8 cellular contexts compared by ENCODE assay signal in the genomic region with DNA sequence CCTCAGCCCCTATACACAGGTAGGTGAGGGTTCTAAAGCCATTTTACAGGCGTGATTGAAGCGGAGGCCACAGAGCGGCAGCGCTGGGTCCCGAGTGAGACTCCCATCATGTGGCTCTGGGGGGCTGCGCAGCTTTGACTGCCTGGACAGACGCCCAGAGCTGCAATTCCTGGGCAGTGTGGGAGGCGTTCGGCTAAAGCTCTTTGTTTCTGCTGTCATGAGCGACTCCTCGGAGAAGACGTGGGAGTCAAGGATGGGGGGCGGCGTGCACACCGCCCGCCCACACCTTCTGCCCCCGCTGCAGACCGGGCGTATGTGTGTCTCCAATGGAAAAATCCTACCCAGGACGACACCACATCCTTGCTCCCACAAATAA. TPM values are rescaled to one million over a fixed set of nuclear protein-coding genes. Genes with fewer than 3 reads are reported as not detected.
DNase-seq lines count a peak whose midpoint lies in the region; ATAC-seq and TF ChIP-seq lines count a peak whose summit lies in the region.

No MANE protein-coding gene starts in this region.

- no peak for TF ChIP-seq POLR2A in Peyer's patch (IDR thresholded peaks at IDR 0.05)

- H3K27me3 Mint-ChIP-seq in CD8-positive, alpha-beta T cell (ENCODE audit: low read depth): no peaks in the 10 kb centered on the region
- no peaks in the 10 kb centered on the region for H3K27me3 Mint-ChIP-seq in naive B cell

- peak overlapping the region; percentile 99 for H3K27ac ChIP-seq in CD8-positive, alpha-beta T cell (ENCODE audit: low read depth, low read length)
- peak overlapping the region; percentile 89 to 100 (median 94) for H3K27ac ChIP-seq in Peyer's patch

- peak overlapping the region; percentile 94 for H3K4me3 Mint-ChIP-seq in CD8-positive, alpha-beta T cell
- peak overlapping the region; percentile 84 to 99 (median 96) for H3K4me3 Mint-ChIP-seq in naive B cell

- intact Hi-C loops in CD8-positive, alpha-beta T cell (cut with DNase I, micrococcal nuclease): loop anchor here (2.0 to 5.0 kb wide), 4 partner anchors 36 to 1832 kb away; partner anchors contain the start of gene SPAST (in 1 of the 2)

- no peaks in the 10 kb centered on the region for H3K27me3 ChIP-seq in CD8-positive, alpha-beta T cell (ENCODE audit: insufficient read depth, low read length)
- H3K27me3 ChIP-seq in Peyer's patch (no peaks in the 10 kb centered on the region), endocrine pancreas (ENCODE audit: control insufficient read depth, insufficient read depth, low read length) (no peaks in the 10 kb centered on the region)

- H3K36me3 Mint-ChIP-seq in CD8-positive, alpha-beta T cell: peaks cover 24% of the 10 kb centered on the region
- H3K36me3 Mint-ChIP-seq in naive B cell: peaks cover 7 to 14% of the 10 kb centered on the region in 2 donors

- no peak for TF ChIP-seq CTCF in CD8-positive, alpha-beta T cell (IDR thresholded peaks at IDR 0.05)
- TF ChIP-seq CTCF in Peyer's patch (IDR thresholded peaks at IDR 0.05): no peak

- H3K9me3 ChIP-seq in CD8-positive, alpha-beta T cell (ENCODE audit: low read length): no peaks in the 10 kb centered on the region
- H3K9me3 ChIP-seq in Peyer's patch (no peaks in the 10 kb centered on the region), endocrine pancreas (ENCODE audit: control insufficient read depth, low read length) (no peaks in the 10 kb centered on the region)

- H3K9me3 Mint-ChIP-seq in CD8-positive, alpha-beta T cell: no peaks in the 10 kb centered on the region
- H3K9me3 Mint-ChIP-seq in naive B cell: no peaks in the 10 kb centered on the region

- CTCF ChIA-PET in CD8-positive, alpha-beta T cell (lab: Charles Lee): interaction anchor here (0.5 to 25.2 kb wide), 17 partner anchors 8 to 484 kb away, joined by 3 to 347 read pairs (median 7); no protein-coding TSS in a partner anchor

- peak in 4 of 7 experiments; percentile 40 to 68 (median 44) for DNase-seq in CD8-positive, alpha-beta T cell
- DNase-seq in Peyer's patch (peak in 1 of 3 donors; percentile 43), naive B cell (no peak), NCI-H1930 (lab: John Stamatoyannopoulos, UW) (no peak)
- DNase-seq in stimulated activated CD4-positive, alpha-beta T cell treated with anti-CD3 and anti-CD28 coated beads, Interleukin-2, amount 100 ng/mL, for 48 hours: no peak

- H3K4me1 ChIP-seq in CD8-positive, alpha-beta T cell (ENCODE audit: insufficient read depth, low read length): peaks cover 53% of the 10 kb centered on the region
- H3K4me1 ChIP-seq in Peyer's patch: peaks cover 0 to 14% (median 9%) of the 10 kb centered on the region in 4 donors
- no peaks in the 10 kb centered on the region for H3K4me1 ChIP-seq in endocrine pancreas (ENCODE audit: control insufficient read depth, insufficient read depth, low read length)

- peaks cover 65% of the 10 kb centered on the region for H3K4me1 Mint-ChIP-seq in CD8-positive, alpha-beta T cell (ENCODE audit: low read depth)
- peaks cover 47 to 56% (median 51%) of the 10 kb centered on the region in 3 donors for H3K4me1 Mint-ChIP-seq in naive B cell

- peaks cover 8% of the 10 kb centered on the region for H3K36me3 ChIP-seq in CD8-positive, alpha-beta T cell (ENCODE audit: insufficient read depth, low read length)
- H3K36me3 ChIP-seq in Peyer's patch (no peaks in the 10 kb centered on the region), endocrine pancreas (ENCODE audit: control insufficient read depth, insufficient read depth, low read length) (no peaks in the 10 kb centered on the region)

- H3K9ac ChIP-seq in endocrine pancreas (ENCODE audit: control insufficient read depth, insufficient read depth, low read length): peak overlapping the region; percentile 73

- H3K27ac Mint-ChIP-seq in CD8-positive, alpha-beta T cell: peak overlapping the region; percentile 95
- H3K27ac Mint-ChIP-seq in naive B cell: peak overlapping the region; percentile 93 to 97 (median 95)

- no peak for ATAC-seq in CD8-positive, alpha-beta T cell
- ATAC-seq in naive B cell (ENCODE audit: low read depth in 2 of 2) (no peak), GM19467 (IDR thresholded peaks at IDR 0.05; ENCODE audit: unreplicated experiment) (no peak), GM21447 (IDR thresholded peaks at IDR 0.05; ENCODE audit: unreplicated experiment) (no peak)

- peak overlapping the region; percentile 96 for H3K4me3 ChIP-seq in CD8-positive, alpha-beta T cell (ENCODE audit: low read depth, low read length)
- H3K4me3 ChIP-seq in Peyer's patch (peak overlapping the region; percentile 66 to 92 (median 73)), endocrine pancreas (ENCODE audit: control insufficient read depth, insufficient read depth, low read length) (peak overlapping the region; percentile 0)

- POLR2A ChIA-PET in CD8-positive, alpha-beta T cell (lab: Charles Lee): interaction anchor here (1.0 to 9.7 kb wide), 19 partner anchors 8 to 217 kb away, joined by 3 to 123 read pairs (median 19); partner anchors contain the start of genes LCLAT1 and YPEL5

RNA-seq across cellular contexts. Expression of gene LBH, which starts 0.9 kb away (rescaled TPM):
- total RNA-seq in CD8-positive, alpha-beta T cell: 100 to 1,000 TPM; 127 to 133 TPM
- total RNA-seq in Peyer's patch: 10 to 100 TPM; 10.9 to 44.6 (median 14.8) TPM
- polyA plus RNA-seq in naive B cell (ENCODE audit: low read depth in 6 of 6): 100 to 1,000 TPM; 191 to 297 (median 221) TPM

Comparison
In these comparisons a context has a peak if more than half of its experiments do, and no peak if none do; other contexts are left out.
1. DNase-seq: peak in CD8-positive, alpha-beta T cell (4 of 7); none in naive B cell (single experiment), NCI-H1930 (0 of 2) and stimulated activated CD4-positive, alpha-beta T cell treated with anti-CD3 and anti-CD28 coated beads, Interleukin-2, amount 100 ng/mL, for 48 hours (0 of 2).
2. H3K4me3 ChIP-seq: peak in every context shown above with its lines; median percentile 96 in CD8-positive, alpha-beta T cell; 73 in Peyer's patch; 0 in endocrine pancreas.